In the genomic region with DNA sequence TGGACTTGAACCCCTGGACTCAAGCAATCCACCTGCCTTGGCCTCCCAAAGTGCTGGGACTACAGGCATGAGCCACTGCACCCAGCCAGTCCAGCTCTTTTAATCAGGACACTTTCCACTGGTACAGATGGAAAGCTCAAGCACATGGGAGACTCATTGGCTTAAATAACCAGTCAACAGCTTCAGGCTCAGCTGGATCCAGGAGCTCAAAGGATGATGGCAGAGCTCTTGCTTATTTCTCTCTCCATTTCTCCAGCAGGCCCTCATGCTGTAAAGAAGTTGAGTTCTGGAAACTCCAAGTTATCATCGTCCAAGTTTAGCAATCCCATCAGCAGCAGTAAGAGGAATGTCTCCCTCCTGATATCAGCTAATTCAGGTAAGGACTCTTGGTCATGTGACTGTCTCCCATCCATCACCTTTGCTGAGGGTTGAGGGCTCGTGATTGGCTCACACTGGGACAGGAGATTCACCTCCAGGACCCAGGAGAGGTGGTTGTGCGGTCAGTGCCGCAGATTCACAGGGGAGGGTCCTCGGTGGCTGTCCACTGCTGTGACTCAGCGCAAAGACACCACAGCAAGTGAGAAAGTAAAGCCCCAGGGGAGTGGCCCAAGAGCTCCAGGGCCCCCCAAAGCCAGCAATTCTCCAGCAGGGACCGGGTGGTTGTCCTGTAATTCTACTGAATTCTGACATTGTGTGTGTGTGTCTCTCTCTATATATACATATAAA, we compare ENCODE assay signal across 3 cellular contexts.
TF ChIP-seq lines count a peak whose summit lies in the region.

No MANE protein-coding gene starts in this region.

TF ChIP-seq in SK-N-SH, 30 proteins besides CTCF, POLR2A, EP300 and RAD21:
- TF ChIP-seq RFX5 (IDR thresholded peaks at IDR 0.05; ENCODE audit: low read length) (no peak), MXI1 (IDR thresholded peaks at IDR 0.05; ENCODE audit: low read depth, low read length) (no peak), TAF1 (IDR thresholded peaks at IDR 0.05; ENCODE audit: borderline replicate concordance, low read depth, low read length) (no peak), FOSL2 (IDR thresholded peaks at IDR 0.05; ENCODE audit: borderline replicate concordance, low read depth) (no peak), NRF1 (IDR thresholded peaks at IDR 0.05; ENCODE audit: low read depth, low read length) (no peak), FOXM1 (IDR thresholded peaks at IDR 0.05; ENCODE audit: low read depth) (no peak), ZBTB33 (IDR thresholded peaks at IDR 0.05; ENCODE audit: borderline replicate concordance, low read depth) (no peak), TEAD4 (IDR thresholded peaks at IDR 0.05; ENCODE audit: borderline replicate concordance, insufficient read depth) (no peak), POLR2AphosphoS5 (IDR thresholded peaks at IDR 0.05; ENCODE audit: low read depth, low read length) (no peak), GABPA (IDR thresholded peaks at IDR 0.05; ENCODE audit: low read depth) (no peak), ELF1 (IDR thresholded peaks at IDR 0.05) (no peak), PBX3 (IDR thresholded peaks at IDR 0.05) (no peak), CHD2 (IDR thresholded peaks at IDR 0.05; ENCODE audit: low read length, partially characterized antibody) (no peak), JUND (IDR thresholded peaks at IDR 0.05) (no peak)
- TF ChIP-seq, protein P1, sequence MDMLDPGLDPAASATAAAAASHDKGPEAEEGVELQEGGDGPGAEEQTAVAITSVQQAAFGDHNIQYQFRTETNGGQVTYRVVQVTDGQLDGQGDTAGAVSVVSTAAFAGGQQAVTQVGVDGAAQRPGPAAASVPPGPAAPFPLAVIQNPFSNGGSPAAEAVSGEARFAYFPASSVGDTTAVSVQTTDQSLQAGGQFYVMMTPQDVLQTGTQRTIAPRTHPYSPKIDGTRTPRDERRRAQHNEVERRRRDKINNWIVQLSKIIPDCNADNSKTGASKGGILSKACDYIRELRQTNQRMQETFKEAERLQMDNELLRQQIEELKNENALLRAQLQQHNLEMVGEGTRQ (IDR thresholded peaks at IDR 0.05; ENCODE audit: borderline replicate concordance, low read depth, low read length) = no peak

TF ChIP-seq in SK-N-SH treated with all-trans-retinoic acid at 6 μM for 48 hours, 23 proteins besides CTCF, POLR2A, EP300 and RAD21:
- TF ChIP-seq ARNTL (CRISPR knock-in tag; IDR thresholded peaks at IDR 0.05; ENCODE audit: borderline replicate concordance, low read depth) (no peak), TOX (CRISPR knock-in tag; IDR thresholded peaks at IDR 0.05; ENCODE audit: borderline replicate concordance) (no peak), ZFP30 (CRISPR knock-in tag; IDR thresholded peaks at IDR 0.05) (no peak), TCF4 (CRISPR knock-in tag; IDR thresholded peaks at IDR 0.05; ENCODE audit: borderline replicate concordance) (no peak), CSRNP3 (CRISPR knock-in tag; IDR thresholded peaks at IDR 0.05) (no peak), RARB (CRISPR knock-in tag; IDR thresholded peaks at IDR 0.05) (no peak)
TF ChIP-seq in SK-N-SH treated with all-trans-retinoic acid at 6 μM for 48 hours: peak in this region for 0.

TF ChIP-seq in H1, 55 proteins besides CTCF, POLR2A, EP300 and RAD21:
- TF ChIP-seq RFX5 (IDR thresholded peaks at IDR 0.05; ENCODE audit: borderline replicate concordance, low read depth, low read length) = no peak
- TF ChIP-seq SUZ12 (IDR thresholded peaks at IDR 0.05; ENCODE audit: low read length) = no peak
- no peak for TF ChIP-seq JUND (IDR thresholded peaks at IDR 0.05; ENCODE audit: low read length)
- TF ChIP-seq, protein P1 (IDR thresholded peaks at IDR 0.05; ENCODE audit: low read length) = peak; percentile 64
- TF ChIP-seq KDM4A (IDR thresholded peaks at IDR 0.05; ENCODE audit: low read depth, low read length, severe bottlenecking) = no peak
- TF ChIP-seq CEBPB (IDR thresholded peaks at IDR 0.05; ENCODE audit: low read depth, low read length) = no peak
- TF ChIP-seq CHD1 (IDR thresholded peaks at IDR 0.05; ENCODE audit: low read depth, low read length) = no peak
- TF ChIP-seq POLR2AphosphoS5 (IDR thresholded peaks at IDR 0.05; ENCODE audit: low read depth, low read length) = no peak
- TF ChIP-seq KDM1A (IDR thresholded peaks at IDR 0.05; ENCODE audit: borderline replicate concordance, low read length) = peak; percentile 25; the same call in 1 of the 2 replicates
